In genomic region chr5:140174472-140175366, GRCh38 we compare ENCODE assay signal across 9 cellular contexts. TPM values are rescaled to one million over a fixed set of nuclear protein-coding genes. Genes with fewer than 3 reads are reported as not detected.
A peak's percentile ranks its signal among the peaks of the same experiment; 100 is the strongest.
DNase-seq lines count a peak whose midpoint lies in the region; ATAC-seq, FAIRE-seq and TF ChIP-seq lines count a peak whose summit lies in the region.
"Had no signal": no experiment of that assay in that cellular context is flagged by ENCODE, and none has a peak within 500 bp of the region (broad histone marks: within the 10 kb centered on the region; RNA-seq: fewer than 3 reads in every experiment).

A gene with protein sequence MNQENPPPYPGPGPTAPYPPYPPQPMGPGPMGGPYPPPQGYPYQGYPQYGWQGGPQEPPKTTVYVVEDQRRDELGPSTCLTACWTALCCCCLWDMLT (plus strand): TSS chr5:140175188. CDS start chr5:140194466, 19,278 bp downstream.

- peak within 1 kb of the TSS; percentile 95 for H3K9ac ChIP-seq in HepG2 (ENCODE audit: insufficient read depth, low read depth, low read length)

- H3K79me2 ChIP-seq in HepG2 (ENCODE audit: insufficient read depth, low read length), result peaks cover 17% of the 10 kb centered on the region

- H4K20me1 ChIP-seq in HepG2 (ENCODE audit: insufficient read depth, low read length), result no peaks in the 10 kb centered on the region

- intact Hi-C loops in HepG2 (cut with micrococcal nuclease; ENCODE audit: unreplicated experiment), result loop anchor here (1.0 to 10.0 kb wide), 5 partner anchors 18 to 540 kb away; partner anchors contain the start of genes ANKHD1 and HBEGF

- peak; percentile 74 to 81; a peak in 3 of 4 replicates for TF ChIP-seq POLR2A in HepG2 (IDR thresholded peaks at IDR 0.05; ENCODE audit: insufficient read depth in 1 of 2, low read depth in 2 of 2, low read length in 2 of 2)

- in situ Hi-C loops in HepG2 (cut with HindIII; ENCODE audit: extremely low pct_ligation_motif_present, low pct_unique_long_range_greater_than_20kb), result loop anchor here (5.0 kb wide), 1 partner anchor 48 kb away; no protein-coding TSS in a partner anchor

- ATAC-seq in GM19372 (IDR thresholded peaks at IDR 0.05; ENCODE audit: low read depth, unreplicated experiment) (peak; percentile 92), HG03521 (IDR thresholded peaks at IDR 0.05; ENCODE audit: unreplicated experiment) (peak; percentile 89), HepG2 (peak; percentile 84)

- DNase-seq in C1 segment of cervical spinal cord (lab: John Stamatoyannopoulos, UW) (peak; percentile 61 to 91 (median 85)), NCI-H748 treated with DMSO at 0.1 percent for 48 hours (lab: John Stamatoyannopoulos, UW) (peak; percentile 87), dermis blood vessel endothelial cell (peak; percentile 96), HepG2 (ENCODE audit: low spot score) (peak; percentile 89)
- peak; percentile 94 to 95 for DNase-seq in activated CD4-positive, alpha-beta T cell treated with anti-CD3 and anti-CD28 coated beads, Interleukin-2, amount 50 U/mL, for 48 hours
- peak; percentile 96 for DNase-seq in stimulated activated CD4-positive, alpha-beta T cell treated with anti-CD3 and anti-CD28 coated beads, Interleukin-4, amount 100 ng/mL, for 1 hour

- no peaks in the 10 kb centered on the region for H3K9me3 ChIP-seq in HepG2 (ENCODE audit: low read length)

- no peak for TF ChIP-seq CTCF in HepG2 (CRISPR knock-in tag; IDR thresholded peaks at IDR 0.05)

- H3K27ac ChIP-seq in HepG2 (ENCODE audit: extremely low read length, insufficient read depth, low read length), result peak within 1 kb of the TSS; percentile 89

- WGBS in HepG2 (ENCODE audit: low lambda C conversion rate), result 18% methylated on average over 11 of the region's 61 CpGs

- CTCF ChIA-PET in HepG2 (lab: Yijun Ruan, JAX; ENCODE audit: low intra/inter-chr PET ratio, low total read pairs), result no interaction called here

- H3K27me3 ChIP-seq in HepG2 (ENCODE audit: control insufficient read depth in 1 of 2, insufficient read depth in 2 of 2, low read length in 2 of 2), result no peaks in the 10 kb centered on the region; a peak in 1 of 5 replicates

- H2AFZ ChIP-seq in HepG2 (ENCODE audit: low read length), result peak within 1 kb of the TSS; percentile 84

- POLR2A ChIA-PET in HepG2 (lab: Yijun Ruan, JAX), result interaction anchor here (0.9 to 2.2 kb wide), 8 partner anchors 10 to 227 kb away, joined by 3 to 8 read pairs (median 4); partner anchors contain the start of genes ANKHD1 and HBEGF

- H3K4me2 ChIP-seq in HepG2 (ENCODE audit: low read depth, low read length), result peak within 1 kb of the TSS; percentile 98

- FAIRE-seq in HepG2 (lab: Jason Lieb, UNC), result no peak
- FAIRE-seq: islet of Langerhans had no signal

- H3K4me1 ChIP-seq in HepG2 (ENCODE audit: insufficient read depth, low read length), result peaks cover 61% of the 10 kb centered on the region

- TF ChIP-seq EP300 in HepG2 (IDR thresholded peaks at IDR 0.05; ENCODE audit: low read depth in 2 of 2, low read length in 2 of 2) (no peak), HepG2 (CRISPR knock-in tag; IDR thresholded peaks at IDR 0.05; ENCODE audit: borderline replicate concordance) (no peak)

- no peaks in the 10 kb centered on the region for H3K36me3 ChIP-seq in HepG2 (replicated peaks in 1 of 2; ENCODE audit: control insufficient read depth in 1 of 2, insufficient read depth in 2 of 2, low read length in 2 of 2)

- TSS peak; percentile 86 for BruUV-seq in HepG2 (replicated peaks; lab: Mats Ljungman, UMichigan)

- peak within 1 kb of the TSS; percentile 84 to 96 (median 89) for H3K4me3 ChIP-seq in HepG2 (replicated peaks in 1 of 3; ENCODE audit: insufficient read depth in 1 of 3, low read depth in 2 of 3, low read length in 3 of 3)

- 0 out of 2 replicates have a peak, but pooled peaks have one; percentile 15 for TF ChIP-seq RAD21 in HepG2 (CRISPR knock-in tag; IDR thresholded peaks at IDR 0.05)

TF ChIP-seq in HepG2, 621 proteins besides CTCF, POLR2A, EP300 and RAD21 (continues in another document):
- TF ChIP-seq, protein P1, sequence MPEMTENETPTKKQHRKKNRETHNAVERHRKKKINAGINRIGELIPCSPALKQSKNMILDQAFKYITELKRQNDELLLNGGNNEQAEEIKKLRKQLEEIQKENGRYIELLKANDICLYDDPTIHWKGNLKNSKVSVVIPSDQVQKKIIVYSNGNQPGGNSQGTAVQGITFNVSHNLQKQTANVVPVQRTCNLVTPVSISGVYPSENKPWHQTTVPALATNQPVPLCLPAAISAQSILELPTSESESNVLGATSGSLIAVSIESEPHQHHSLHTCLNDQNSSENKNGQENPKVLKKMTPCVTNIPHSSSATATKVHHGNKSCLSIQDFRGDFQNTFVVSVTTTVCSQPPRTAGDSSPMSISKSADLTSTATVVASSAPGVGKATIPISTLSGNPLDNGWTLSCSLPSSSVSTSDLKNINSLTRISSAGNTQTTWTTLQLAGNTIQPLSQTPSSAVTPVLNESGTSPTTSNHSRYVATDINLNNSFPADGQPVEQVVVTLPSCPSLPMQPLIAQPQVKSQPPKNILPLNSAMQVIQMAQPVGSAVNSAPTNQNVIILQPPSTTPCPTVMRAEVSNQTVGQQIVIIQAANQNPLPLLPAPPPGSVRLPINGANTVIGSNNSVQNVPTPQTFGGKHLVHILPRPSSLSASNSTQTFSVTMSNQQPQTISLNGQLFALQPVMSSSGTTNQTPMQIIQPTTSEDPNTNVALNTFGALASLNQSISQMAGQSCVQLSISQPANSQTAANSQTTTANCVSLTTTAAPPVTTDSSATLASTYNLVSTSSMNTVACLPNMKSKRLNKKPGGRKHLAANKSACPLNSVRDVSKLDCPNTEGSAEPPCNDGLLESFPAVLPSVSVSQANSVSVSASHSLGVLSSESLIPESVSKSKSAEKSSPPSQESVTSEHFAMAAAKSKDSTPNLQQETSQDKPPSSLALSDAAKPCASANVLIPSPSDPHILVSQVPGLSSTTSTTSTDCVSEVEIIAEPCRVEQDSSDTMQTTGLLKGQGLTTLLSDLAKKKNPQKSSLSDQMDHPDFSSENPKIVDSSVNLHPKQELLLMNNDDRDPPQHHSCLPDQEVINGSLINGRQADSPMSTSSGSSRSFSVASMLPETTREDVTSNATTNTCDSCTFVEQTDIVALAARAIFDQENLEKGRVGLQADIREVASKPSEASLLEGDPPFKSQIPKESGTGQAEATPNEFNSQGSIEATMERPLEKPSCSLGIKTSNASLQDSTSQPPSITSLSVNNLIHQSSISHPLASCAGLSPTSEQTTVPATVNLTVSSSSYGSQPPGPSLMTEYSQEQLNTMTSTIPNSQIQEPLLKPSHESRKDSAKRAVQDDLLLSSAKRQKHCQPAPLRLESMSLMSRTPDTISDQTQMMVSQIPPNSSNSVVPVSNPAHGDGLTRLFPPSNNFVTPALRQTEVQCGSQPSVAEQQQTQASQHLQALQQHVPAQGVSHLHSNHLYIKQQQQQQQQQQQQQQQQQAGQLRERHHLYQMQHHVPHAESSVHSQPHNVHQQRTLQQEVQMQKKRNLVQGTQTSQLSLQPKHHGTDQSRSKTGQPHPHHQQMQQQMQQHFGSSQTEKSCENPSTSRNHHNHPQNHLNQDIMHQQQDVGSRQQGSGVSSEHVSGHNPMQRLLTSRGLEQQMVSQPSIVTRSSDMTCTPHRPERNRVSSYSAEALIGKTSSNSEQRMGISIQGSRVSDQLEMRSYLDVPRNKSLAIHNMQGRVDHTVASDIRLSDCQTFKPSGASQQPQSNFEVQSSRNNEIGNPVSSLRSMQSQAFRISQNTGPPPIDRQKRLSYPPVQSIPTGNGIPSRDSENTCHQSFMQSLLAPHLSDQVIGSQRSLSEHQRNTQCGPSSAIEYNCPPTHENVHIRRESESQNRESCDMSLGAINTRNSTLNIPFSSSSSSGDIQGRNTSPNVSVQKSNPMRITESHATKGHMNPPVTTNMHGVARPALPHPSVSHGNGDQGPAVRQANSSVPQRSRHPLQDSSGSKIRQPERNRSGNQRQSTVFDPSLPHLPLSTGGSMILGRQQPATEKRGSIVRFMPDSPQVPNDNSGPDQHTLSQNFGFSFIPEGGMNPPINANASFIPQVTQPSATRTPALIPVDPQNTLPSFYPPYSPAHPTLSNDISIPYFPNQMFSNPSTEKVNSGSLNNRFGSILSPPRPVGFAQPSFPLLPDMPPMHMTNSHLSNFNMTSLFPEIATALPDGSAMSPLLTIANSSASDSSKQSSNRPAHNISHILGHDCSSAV (CRISPR knock-in tag; IDR thresholded peaks at IDR 0.05; ENCODE audit: borderline replicate concordance), result no peak
- peak; percentile 73; the same call in 1 of the 2 replicates for TF ChIP-seq ZNF747 (CRISPR knock-in tag; IDR thresholded peaks at IDR 0.05; ENCODE audit: borderline replicate concordance)

RNA-seq across cellular contexts. Expression of the gene that starts here (rescaled TPM):
- total RNA-seq in dermis blood vessel endothelial cell, result 8.7 and 8.8 TPM in 2 replicates
- 40.0 and 52.7 TPM in 2 replicates for total RNA-seq in HepG2 (2016; rRNA removed; fragmentation: Illumina TruSeq; extraction: Trizol)
- total RNA-seq in HepG2 (2016; cell fraction: cytosol; rRNA removed; fragmentation: Illumina TruSeq; extraction: Trizol; ENCODE audit: low read depth), result 16.3 and 21.9 TPM in 2 replicates
- total RNA-seq in HepG2 (2016; cell fraction: insoluble cytoplasmic fraction; rRNA removed; fragmentation: Illumina TruSeq; extraction: Trizol), result 37.6 and 58.4 TPM in 2 replicates
- total RNA-seq in HepG2 (2016; cell fraction: membrane; rRNA removed; fragmentation: Illumina TruSeq; extraction: Trizol), result 15.0 and 21.9 TPM in 2 replicates
- 17.2 and 20.7 TPM in 2 replicates for total RNA-seq in HepG2 (2016; cell fraction: nucleus; rRNA removed; fragmentation: Illumina TruSeq; extraction: Trizol)
- polyA plus RNA-seq in HepG2 (2011; rRNA removed), result 73.4 and 85.0 TPM in 2 replicates
- polyA plus RNA-seq in HepG2 (2011; cell fraction: cytosol; rRNA removed), result 80.7 and 95.8 TPM in 2 replicates
- 17.5 and 23.1 TPM in 2 replicates for polyA plus RNA-seq in HepG2 (2011; cell fraction: nucleus; rRNA removed)
- 32.8 and 35.3 TPM in 2 replicates for polyA plus RNA-seq in HepG2 (2012)
- 23.1 and 29.4 TPM in 2 replicates for polyA plus RNA-seq in HepG2 (2016; cell fraction: cytosol; fragmentation: Illumina TruSeq; extraction: Trizol; ENCODE audit: low read depth)
- 83.1 and 90.8 TPM in 2 replicates for polyA plus RNA-seq in HepG2 (2016; cell fraction: insoluble cytoplasmic fraction; fragmentation: Illumina TruSeq; extraction: Trizol; ENCODE audit: low read depth)
- polyA plus RNA-seq in HepG2 (2016; cell fraction: membrane; fragmentation: Illumina TruSeq; extraction: Trizol; ENCODE audit: low read depth), result 20.1 and 22.6 TPM in 2 replicates
- polyA plus RNA-seq in HepG2 (2016; cell fraction: nucleus; fragmentation: Illumina TruSeq; extraction: Trizol; ENCODE audit: insufficient read depth, low read depth), result 32.0 and 35.2 TPM in 2 replicates
- 67.0 and 122 TPM in 2 replicates for polyA minus RNA-seq in HepG2 (2011; rRNA and poly(A)+ RNA removed; ENCODE audit: low replicate concordance)
- 18.4 and 25.9 TPM in 2 replicates for polyA minus RNA-seq in HepG2 (2011; cell fraction: cytosol; rRNA and poly(A)+ RNA removed)
- 12.2 and 14.5 TPM in 2 replicates for polyA minus RNA-seq in HepG2 (2011; cell fraction: nucleus; rRNA and poly(A)+ RNA removed)

Comparison
In these comparisons a context has a peak if more than half of its experiments do, and no peak if none do; other contexts are left out.
1. Peak in every context shown above with its lines: DNase-seq, ATAC-seq, H3K4me3 ChIP-seq and H3K27ac ChIP-seq.